11 cellular contexts compared by ENCODE assay signal in the genomic region with DNA sequence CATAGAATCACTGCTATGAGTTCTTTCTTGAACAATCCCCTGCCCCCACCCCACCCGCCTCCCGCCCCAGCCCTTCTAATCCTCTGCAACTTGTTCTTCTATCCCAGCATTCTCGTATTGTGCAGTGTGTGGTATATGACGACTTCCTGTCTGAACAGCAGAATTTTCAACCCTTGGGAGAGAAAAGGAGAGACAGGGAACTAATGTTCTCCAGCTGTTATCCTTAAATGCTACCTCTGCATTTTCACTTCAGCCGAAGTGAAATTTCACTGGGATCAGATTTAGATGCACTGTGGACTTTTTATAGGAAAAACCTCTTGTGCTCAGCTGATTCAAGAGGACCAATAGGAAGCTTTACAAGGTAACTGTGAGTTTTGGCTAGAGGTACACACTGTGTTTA. TPM values are rescaled to one million over a fixed set of nuclear protein-coding genes. Genes with fewer than 3 reads are reported as not detected.
DNase-seq lines count a peak whose midpoint lies in the region; FAIRE-seq and TF ChIP-seq lines count a peak whose summit lies in the region.
"Had no signal": no experiment of that assay in that cellular context is flagged by ENCODE, and none has a peak within 500 bp of the region (broad histone marks: within the 10 kb centered on the region; RNA-seq: fewer than 3 reads in every experiment).

No MANE protein-coding gene starts in this region.

- H3K4me1 Mint-ChIP-seq in mesothelial cell of epicardium: peaks cover 66% of the 10 kb centered on the region

- H3K18ac ChIP-seq in H1 (ENCODE audit: extremely low read depth, low read length): no peak overlapping the region

- TF ChIP-seq CTCF in H1 (IDR thresholded peaks at IDR 0.05; ENCODE audit: control extremely low read depth in 1 of 3, insufficient read depth in 1 of 3, low read depth in 1 of 3, low read length in 3 of 3) (no peak), mesothelial cell of epicardium (IDR thresholded peaks at IDR 0.05; ENCODE audit: unreplicated experiment) (no peak)

- peak; percentile 4 for DNase-seq in NCI-H82 (lab: John Stamatoyannopoulos, UW)
- no peak for DNase-seq in NCI-H82 treated with DMSO at 0.1 percent for 48 hours (lab: John Stamatoyannopoulos, UW; ENCODE audit: unreplicated experiment)
- DNase-seq in H1 (ENCODE audit: low read depth in 1 of 2, low spot score in 2 of 2): no peak
- DNase-seq in mesothelial cell of epicardium (ENCODE audit: low spot score in 2 of 2, unreplicated experiment in 2 of 2): no peak
- DNase-seq in activated CD8-positive, alpha-beta memory T cell treated with anti-CD3 and anti-CD28 coated beads, Interleukin-2, amount 50 U/mL, for 4 hours: no peak
- no peak for DNase-seq in amniotic stem cell (lab: John Stamatoyannopoulos, UW)
- no peak for DNase-seq in Ammon's horn (ENCODE audit: low spot score)
- DNase-seq: NCI-H1417 treated with DMSO at 0.1 percent for 48 hours, SIG-M5 had no signal

- no peak overlapping the region for H2BK12ac ChIP-seq in H1 (ENCODE audit: low read depth, low read length)

- peaks cover 0 to 56% of the 10 kb centered on the region in 2 experiments; a peak in 3 of 4 replicates for H3K79me2 ChIP-seq in H1 (ENCODE audit: control insufficient read depth in 1 of 2, insufficient read depth in 2 of 2, low read length in 2 of 2)

- peak overlapping the region; percentile 83 for H3K4me3 Mint-ChIP-seq in mesothelial cell of epicardium

- no peaks in the 10 kb centered on the region for H3K27me3 ChIP-seq in H1 (replicated peaks in 1 of 4; ENCODE audit: control insufficient read depth in 3 of 4, extremely low read depth in 1 of 4, insufficient read depth in 3 of 4, low read length in 3 of 4)

- no peak overlapping the region for H3K14ac ChIP-seq in H1 (ENCODE audit: insufficient read length)

- no peak overlapping the region for H2AK5ac ChIP-seq in H1 (ENCODE audit: low read depth, low read length)

- H2BK20ac ChIP-seq in H1 (ENCODE audit: low read length): no peak overlapping the region

- peak overlapping the region; percentile 91 for H3K27ac Mint-ChIP-seq in mesothelial cell of epicardium

- H4K5ac ChIP-seq in H1 (ENCODE audit: insufficient read length, low read depth, low read length): no peak overlapping the region

- H4K8ac ChIP-seq in H1 (ENCODE audit: extremely low read depth, insufficient read depth, low read length): no peak overlapping the region

- POLR2A ChIA-PET in H1 (lab: Charles Lee; ENCODE audit: partially characterized antibody): interaction anchor here (1.3 kb wide), 1 partner anchor 12 kb away, joined by 3 read pairs; no protein-coding TSS in a partner anchor

- H4K91ac ChIP-seq in H1 (replicated peaks; ENCODE audit: insufficient read length, low read length): no peak overlapping the region

- peak overlapping the region in 2 of 4 experiments; percentile 90 to 96; a peak in 1 of 8 replicates for H3K4me3 ChIP-seq in H1 (ENCODE audit: extremely low read depth in 1 of 4, insufficient read depth in 2 of 4, low read depth in 3 of 4, low read length in 4 of 4)
- peak overlapping the region; percentile 82 for H3K4me3 ChIP-seq in urinary bladder (ENCODE audit: low read depth, low read length)

- peak overlapping the region; percentile 97 to 98; a peak in 3 of 4 replicates for H3K4me2 ChIP-seq in H1 (ENCODE audit: insufficient read depth in 1 of 2, low read depth in 2 of 2, low read length in 2 of 2)

- peaks cover 0 to 1% of the 10 kb centered on the region in 2 experiments for H4K20me1 ChIP-seq in H1 (replicated peaks in 1 of 2; ENCODE audit: control insufficient read depth in 1 of 2, insufficient read depth in 2 of 2, low read length in 2 of 2)

- no peak overlapping the region for H3K27ac ChIP-seq in H1 (ENCODE audit: low read depth, low read length)
- H3K27ac ChIP-seq in urinary bladder (ENCODE audit: low read depth): no peak overlapping the region

- no peak overlapping the region for H3K56ac ChIP-seq in H1 (replicated peaks; ENCODE audit: insufficient read length, low read depth, low read length)

- no peak for FAIRE-seq in H1 (lab: Jason Lieb, UNC)
- FAIRE-seq: colon had no signal

- H3K36me3 Mint-ChIP-seq in mesothelial cell of epicardium: peaks cover 16% of the 10 kb centered on the region

- H3K36me3 ChIP-seq in H1 (ENCODE audit: control insufficient read depth in 2 of 4, insufficient read depth in 4 of 4, low read length in 3 of 4) (no peaks in the 10 kb centered on the region), urinary bladder (ENCODE audit: insufficient read depth) (no peaks in the 10 kb centered on the region)

- H3K9me3 Mint-ChIP-seq in mesothelial cell of epicardium: no peaks in the 10 kb centered on the region

- peaks cover 15% of the 10 kb centered on the region for H3K23me2 ChIP-seq in H1 (ENCODE audit: low read depth, low read length)

- H3K4ac ChIP-seq in H1 (replicated peaks; ENCODE audit: insufficient read length, low read depth, low read length): no peak overlapping the region

- H2AFZ ChIP-seq in H1 (ENCODE audit: low read length): no peak overlapping the region

- no peaks in the 10 kb centered on the region for H3K27me3 Mint-ChIP-seq in mesothelial cell of epicardium (ENCODE audit: low read depth)

- no peak overlapping the region for H3K9ac ChIP-seq in H1 (replicated peaks in 1 of 4; ENCODE audit: extremely low read depth in 1 of 4, low read depth in 3 of 4, low read length in 3 of 4)

- H2BK5ac ChIP-seq in H1 (ENCODE audit: low read depth, low read length): no peak overlapping the region

- TF ChIP-seq POLR2A in H1 (IDR thresholded peaks at IDR 0.05; ENCODE audit: control extremely low read depth in 1 of 2, low read depth in 2 of 2, low read length in 2 of 2): no peak

- CTCF ChIA-PET in H1 (lab: Charles Lee; ENCODE audit: partially characterized antibody): interaction anchor here (1.2 kb wide), 1 partner anchor 179 kb away, joined by 4 read pairs; no protein-coding TSS in a partner anchor

- no peak for TF ChIP-seq RAD21 in H1 (IDR thresholded peaks at IDR 0.05 in 1 of 2, conservative IDR thresholded peaks at IDR 0.05 in 1 of 2; ENCODE audit: low read depth in 2 of 2, low read length in 2 of 2)

- H2BK120ac ChIP-seq in H1 (replicated peaks; ENCODE audit: low read depth, low read length): no peak overlapping the region

- H3K23ac ChIP-seq in H1 (ENCODE audit: insufficient read length): no peak overlapping the region

- H3K79me1 ChIP-seq in H1 (ENCODE audit: low read depth, low read length): peaks cover 2% of the 10 kb centered on the region; the same call in 1 of the 2 replicates

- no peak overlapping the region for H2BK15ac ChIP-seq in H1 (ENCODE audit: low read length)

- 75% methylated on average over 3 of the region's 5 CpGs; no CpG with 5 or more reads in 1 of the 2 experiments for WGBS in H1 (ENCODE audit: extremely low coverage in 1 of 2, insufficient coverage in 1 of 2, insufficient read length in 1 of 2, insufficient replicate concordance in 2 of 2, low coverage in 1 of 2, low lambda C conversion rate in 2 of 2, missing lambda C conversion rate in 1 of 2), 2 experiments
- WGBS in urinary bladder: 15% methylated on average over 5 of the region's 5 CpGs

- H3K4me1 ChIP-seq in H1 (replicated peaks in 1 of 4; ENCODE audit: control insufficient read depth in 3 of 4, insufficient read depth in 4 of 4, low read length in 3 of 4) (peaks cover 0 to 8% (median 2%) of the 10 kb centered on the region in 4 experiments; a peak in 3 of 7 replicates), urinary bladder (ENCODE audit: insufficient read depth) (no peaks in the 10 kb centered on the region)

- no peak for TF ChIP-seq EP300 in H1 (IDR thresholded peaks at IDR 0.05; ENCODE audit: borderline replicate concordance in 1 of 2, low read depth in 2 of 2, low read length in 2 of 2)

- H3K9me3 ChIP-seq in H1 (ENCODE audit: insufficient read depth in 2 of 2, low read depth in 1 of 2, low read length in 1 of 2): no peaks in the 10 kb centered on the region

TF ChIP-seq in H1, 55 proteins besides CTCF, POLR2A, EP300 and RAD21:
- TF ChIP-seq KDM4A (IDR thresholded peaks at IDR 0.05; ENCODE audit: low read depth, low read length, severe bottlenecking) (no peak), TCF12 (IDR thresholded peaks at IDR 0.05; ENCODE audit: low read depth, low read length) (no peak), RXRA (IDR thresholded peaks at IDR 0.05; ENCODE audit: insufficient read depth, low read depth, low read length) (no peak), RNF2 (IDR thresholded peaks at IDR 0.05; ENCODE audit: borderline replicate concordance, low read depth, low read length, missing control alignments, poor library complexity, severe bottlenecking) (no peak)

RNA-seq across cellular contexts. Expression of a gene that starts 2.2 kb away (rescaled TPM):
- 17.8 and 19.1 TPM in 2 replicates for total RNA-seq in H1 (2021; fragmentation: NEBNext Ultra II Directional; extraction: Animal tissue kit (Norgen Biotek cat#: 25700))
- polyA plus RNA-seq in H1 (2011; rRNA removed) (17.7 and 25.9 TPM in 2 replicates), urinary bladder (30.3 TPM)
- 12.4 TPM for polyA plus RNA-seq in H1 (2011; cell fraction: cytosol; rRNA removed)
- polyA plus RNA-seq in H1 (2011; cell fraction: nucleus; rRNA removed): 26.1 TPM
- 13.0 to 18.0 TPM (median 14.7 TPM) in 4 replicates for polyA plus RNA-seq in H1 (2012, experiment 1 of 2)
- 8.3 TPM for polyA plus RNA-seq in H1 (2012, experiment 2 of 2)
- 11.1 TPM for polyA plus RNA-seq in H1 (2013, experiment 1 of 2)
- 11.7 TPM for polyA plus RNA-seq in H1 (2013, experiment 2 of 2)
- 16.8 and 19.1 TPM in 2 replicates for polyA minus RNA-seq in H1 (2011; rRNA and poly(A)+ RNA removed)
- polyA minus RNA-seq in H1 (2011; cell fraction: cytosol; rRNA and poly(A)+ RNA removed): 19.0 TPM
- polyA minus RNA-seq in H1 (2011; cell fraction: nucleus; rRNA and poly(A)+ RNA removed): 34.4 TPM
- total RNA-seq in mesothelial cell of epicardium (68.8 to 70.7 TPM (median 70.0 TPM) in 3 replicates), urinary bladder (15.3 TPM)
